ENCODE assay signal across 2 cellular contexts in the genomic region with DNA sequence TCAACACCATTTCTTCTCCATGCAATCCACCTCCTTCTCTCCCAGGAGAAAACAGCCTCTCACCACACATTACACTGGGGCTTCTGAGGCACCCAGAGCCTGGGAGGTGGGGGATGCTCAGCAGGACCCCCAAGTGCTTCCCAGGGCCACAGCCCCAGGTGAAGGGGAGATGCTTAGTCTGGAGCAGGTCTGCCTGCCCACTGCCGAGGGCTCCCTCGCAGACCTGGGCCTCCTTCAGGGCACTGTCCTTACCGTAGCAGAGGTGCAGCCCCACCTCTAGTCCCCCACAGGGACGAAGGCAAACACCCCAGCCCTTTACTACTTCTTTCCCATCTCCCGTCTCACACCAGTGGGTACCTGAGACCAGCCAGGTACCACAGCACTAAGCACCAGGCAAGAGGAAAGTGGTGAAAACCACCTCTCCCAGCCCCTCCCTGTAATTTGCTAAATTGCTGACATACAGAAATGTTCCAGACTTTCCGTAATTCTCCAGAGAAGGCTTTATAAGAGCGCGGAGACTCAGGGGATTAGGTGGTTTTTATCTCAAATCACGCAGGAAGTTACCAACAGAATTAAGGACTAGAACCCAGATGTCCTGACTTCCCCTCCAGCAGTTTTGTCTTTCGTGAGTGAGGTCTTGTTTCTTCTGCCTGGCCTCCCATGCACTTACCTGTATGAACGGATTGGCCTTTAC.
TF ChIP-seq lines count a peak whose summit lies in the region.

No MANE protein-coding gene starts in this region.

TF ChIP-seq in A549, 52 proteins besides CTCF, POLR2A, EP300 and RAD21:
- no peak for TF ChIP-seq HOXB13 (CRISPR knock-in tag; IDR thresholded peaks at IDR 0.05; ENCODE audit: low read depth)
- peak; percentile 79 for TF ChIP-seq MAFK (IDR thresholded peaks at IDR 0.05; ENCODE audit: partially characterized antibody)
- TF ChIP-seq HEYL (CRISPR knock-in tag; IDR thresholded peaks at IDR 0.05) = no peak

TF ChIP-seq in IMR-90, 13 proteins besides CTCF, POLR2A, EP300 and RAD21:
- TF ChIP-seq MAZ (IDR thresholded peaks at IDR 0.05; ENCODE audit: borderline replicate concordance, low read depth, low read length) (no peak), MAFK (IDR thresholded peaks at IDR 0.05; ENCODE audit: low read depth, low read length) (peak; percentile 58), BHLHE40 (IDR thresholded peaks at IDR 0.05; ENCODE audit: low read depth, low read length) (no peak)
TF ChIP-seq in IMR-90: peak in this region for 1.
